Comparison of ENCODE assay signal across 14 cellular contexts in genomic region chr15:45234562-45235235, GRCh38. TPM values are rescaled to one million over a fixed set of nuclear protein-coding genes. Genes with fewer than 3 reads are reported as not detected.
DNase-seq lines count a peak whose midpoint lies in the region; ATAC-seq and TF ChIP-seq lines count a peak whose summit lies in the region.
"Had no signal": no experiment of that assay in that cellular context is flagged by ENCODE, and none has a peak within 500 bp of the region (broad histone marks: within the 10 kb centered on the region; RNA-seq: fewer than 3 reads in every experiment).

No MANE protein-coding gene starts in this region.

- H3K27ac ChIP-seq in HCT116 (ENCODE audit: low read depth, low read length) (no peak overlapping the region), OCI-LY7 (ENCODE audit: low read depth, low read length, poor library complexity, severe bottlenecking) (no peak overlapping the region)
- H3K27ac ChIP-seq: A549, GM23248 had no signal

- H3K4me3 ChIP-seq in HCT116 (replicated peaks in 1 of 2; ENCODE audit: low read depth in 1 of 2, low read length in 2 of 2) (no peak overlapping the region), OCI-LY7 (ENCODE audit: low read depth, low read length, poor library complexity, severe bottlenecking) (no peak overlapping the region)
- H3K4me3 ChIP-seq: A549, GM23248 had no signal

- H3K9ac ChIP-seq in HCT116 (ENCODE audit: low read length): no peak overlapping the region
- H3K9ac ChIP-seq: GM23248 had no signal

- no peaks in the 10 kb centered on the region for H3K9me2 ChIP-seq in HCT116 (ENCODE audit: insufficient read depth)
- H3K9me2 ChIP-seq in OCI-LY7 (ENCODE audit: insufficient read depth, low read length): no peaks in the 10 kb centered on the region

- CTCF ChIA-PET in HCT116 (lab: Charles Lee) (no interaction called here), OCI-LY7 (lab: Charles Lee; ENCODE audit: unreplicated experiment) (no interaction called here)

- no peaks in the 10 kb centered on the region for H3K27me3 ChIP-seq in HCT116 (ENCODE audit: insufficient read depth, low read length)

- H3K9me3 ChIP-seq in HCT116 (ENCODE audit: control insufficient read depth in 1 of 2, insufficient read depth in 1 of 2, low read depth in 1 of 2, low read length in 2 of 2): peaks cover 4 to 6% of the 10 kb centered on the region in 2 experiments; a peak in 2 of 4 replicates
- no peaks in the 10 kb centered on the region for H3K9me3 ChIP-seq in OCI-LY7 (ENCODE audit: low read length)

- TF ChIP-seq CTCF in HCT116 (IDR thresholded peaks at IDR 0.05 in 2 of 3, conservative IDR thresholded peaks at IDR 0.05 in 1 of 3; ENCODE audit: borderline replicate concordance in 1 of 3, insufficient read depth in 1 of 3, low read depth in 2 of 3, low read length in 2 of 3) (no peak), OCI-LY7 (conservative IDR thresholded peaks at IDR 0.05; ENCODE audit: low read length) (no peak)

- ATAC-seq in HCT116: no peak
- peak; percentile 66 for ATAC-seq in left colon
- ATAC-seq in HG03439 (IDR thresholded peaks at IDR 0.05; ENCODE audit: unreplicated experiment): no peak
- no peak for ATAC-seq in GM19455 (IDR thresholded peaks at IDR 0.05; ENCODE audit: unreplicated experiment)
- ATAC-seq: A549; CD8-positive, alpha-beta T cell had no signal

- no peaks in the 10 kb centered on the region for H4K20me1 ChIP-seq in HCT116 (ENCODE audit: insufficient read depth)
- no peaks in the 10 kb centered on the region for H4K20me1 ChIP-seq in OCI-LY7 (ENCODE audit: insufficient read depth, low read length)

- no peak for TF ChIP-seq POLR2A in HCT116 (IDR thresholded peaks at IDR 0.05; ENCODE audit: borderline replicate concordance, extremely low read depth, insufficient read depth, insufficient read length)

- H2AFZ ChIP-seq in HCT116 (ENCODE audit: low read depth, low read length, poor library complexity, severe bottlenecking): no peak overlapping the region
- no peak overlapping the region for H2AFZ ChIP-seq in OCI-LY7 (ENCODE audit: low read length)
- H2AFZ ChIP-seq: GM23248 had no signal

- TF ChIP-seq RAD21 in HCT116 (IDR thresholded peaks at IDR 0.05; ENCODE audit: low read depth): no peak

- H3K36me3 ChIP-seq in HCT116 (ENCODE audit: control insufficient read depth in 1 of 2, insufficient read depth in 2 of 2, low read length in 2 of 2) (no peaks in the 10 kb centered on the region), OCI-LY7 (ENCODE audit: insufficient read depth, low read length) (no peaks in the 10 kb centered on the region)

- RAD21 ChIA-PET in HCT116 (lab: Charles Lee; ENCODE audit: low non-redundant PET in 1 of 2, low total read pairs in 2 of 2, uncharacterized antibody in 2 of 2, unreplicated experiment in 2 of 2): no interaction called here

- DNase-seq in HCT116 (ENCODE audit: low read depth, low spot score) (no peak), OCI-LY7 (ENCODE audit: low spot score) (peak; percentile 16), left colon (no peak), T1000 (lab: John Stamatoyannopoulos, UW) (no peak)
- DNase-seq: CD8-positive, alpha-beta T cell; COR-L47; GM23248; IMR-90 had no signal

- H3K79me2 ChIP-seq in HCT116 (ENCODE audit: insufficient read depth, low read length) (no peaks in the 10 kb centered on the region), OCI-LY7 (ENCODE audit: insufficient read depth, low read depth, low read length) (no peaks in the 10 kb centered on the region)

- no peak overlapping the region for H3K4me2 ChIP-seq in HCT116 (ENCODE audit: low read length)
- no peak overlapping the region for H3K4me2 ChIP-seq in OCI-LY7 (ENCODE audit: low read length)
- H3K4me2 ChIP-seq: A549 had no signal

- intact Hi-C loops in HCT116 (cut with micrococcal nuclease): no loop called here
- intact Hi-C loops in OCI-LY7 (cut with micrococcal nuclease; ENCODE audit: unreplicated experiment): no loop called here
- intact Hi-C loops in left colon (cut with DNase I, micrococcal nuclease): no loop called here

- POLR2A ChIA-PET in HCT116 (lab: Charles Lee) (no interaction called here), OCI-LY7 (lab: Charles Lee) (interaction anchor here (0.6 kb wide), 1 partner anchor 789 kb away, joined by 6 read pairs; no protein-coding TSS in a partner anchor)

- no peaks in the 10 kb centered on the region for H3K4me1 ChIP-seq in HCT116 (ENCODE audit: control insufficient read depth in 1 of 2, insufficient read depth in 2 of 2, low read length in 2 of 2)
- no peaks in the 10 kb centered on the region for H3K4me1 ChIP-seq in OCI-LY7 (ENCODE audit: insufficient read depth, low read length, poor library complexity, severe bottlenecking)
- H3K4me1 ChIP-seq: A549 had no signal

- no TSS peak for BruUV-seq in HCT116 (replicated peaks; lab: Mats Ljungman, UMichigan)
- no TSS peak for BruUV-seq in OCI-LY7 (replicated peaks; lab: Mats Ljungman, UMichigan)

TF ChIP-seq in HCT116, 20 proteins besides CTCF, POLR2A, EP300 and RAD21:
- TF ChIP-seq TCF7L2 (IDR thresholded peaks at IDR 0.05; ENCODE audit: borderline replicate concordance, extremely low read depth, insufficient read depth, insufficient read length) (peak; percentile 46), CBX3 (IDR thresholded peaks at IDR 0.05; ENCODE audit: low read depth) (peak; percentile 50; the same call in 1 of the 2 replicates), SP1 (IDR thresholded peaks at IDR 0.05; ENCODE audit: low read depth) (no peak), POLR2AphosphoS5 (IDR thresholded peaks at IDR 0.05; ENCODE audit: low read depth, low read length) (no peak), EGR1 (IDR thresholded peaks at IDR 0.05; ENCODE audit: low read depth) (no peak)

RNA-seq across cellular contexts. Expression of gene SLC28A2, which starts 17.3 kb away (rescaled TPM):
- total RNA-seq in HCT116 (2021; ENCODE audit: unreplicated experiment) (not detected), OCI-LY7 (2022) (not detected in 2 replicates), left colon (10 to 100 TPM; 39.0 to 44.9 TPM)
- 0.07 TPM in 1 of 2 replicates, not detected in the other for polyA plus RNA-seq in HCT116 (2012)
- total RNA-seq in OCI-LY7 (2014; rRNA removed; shearing (Covaris generic)): not detected in 2 replicates
- total RNA-seq: CD8-positive, alpha-beta T cell; Daoy; GM23248; IMR-90 had no signal
- polyA plus RNA-seq: BJ, CD14-positive monocyte, GM23248, IMR-90 had no signal

RNA-seq across cellular contexts. Expression of gene SHF, which starts 46.9 kb away (rescaled TPM):
- total RNA-seq in HCT116 (2021; ENCODE audit: unreplicated experiment) (2.6 TPM), OCI-LY7 (2022) (2.5 and 3.2 TPM in 2 replicates), left colon (1 to 10 TPM; 5.6 to 8.3 TPM)
- polyA plus RNA-seq in HCT116 (2012): 1.0 and 2.7 TPM in 2 replicates
- total RNA-seq in OCI-LY7 (2014; rRNA removed; shearing (Covaris generic)): 2.3 and 5.7 TPM in 2 replicates

Comparison
In these comparisons a context has a peak if more than half of its experiments do, and no peak if none do; other contexts are left out.
1. RNA of gene SLC28A2, which starts 17.3 kb away (total RNA-seq): 39.0 to 44.9 TPM in left colon; not detected in HCT116 (single experiment) and not detected in OCI-LY7; every median in the first group is over 10 times any median in the second.